Comparison of ENCODE assay signal across 22 cellular contexts in genomic region chr4:138727704-138728103, GRCh38.
"Had no signal": no experiment of that assay in that cellular context is flagged by ENCODE, and none has a peak within 500 bp of the region (broad histone marks: within the 10 kb centered on the region; RNA-seq: fewer than 3 reads in every experiment).

No MANE protein-coding gene starts in this region.

- H3K27ac Mint-ChIP-seq: activated CD4-positive, alpha-beta memory T cell treated with anti-CD3 and anti-CD28 coated beads for 36 hours; activated CD4-positive, alpha-beta T cell treated with anti-CD3 and anti-CD28 coated beads for 36 hours; activated naive CD4-positive, alpha-beta T cell treated with anti-CD3 and anti-CD28 coated beads, Interleukin-2, amount 50 U/mL, for 72 hours; activated T-helper 1 cell treated with anti-CD3 and anti-CD28 coated beads, Interleukin-12 subunit alpha, Interleukin-12 subunit beta, Interleukin-2, Interleukin-4 antibody, amounts not matched to agents 30 ng/mL and 10 ng/mL and 1 ng/mL, durations not matched to agents 14 hours and 24 hours and 36 hours; natural killer cell; T-helper 2 cell treated with Interferon-gamma antibody and Interleukin-4, amounts not matched to agents 5 μg/mL and 100 μg/mL, for 36 hours; WTC11 had no signal

- H3K36me3 Mint-ChIP-seq: activated CD4-positive, alpha-beta memory T cell treated with anti-CD3 and anti-CD28 coated beads for 36 hours; activated naive CD4-positive, alpha-beta T cell treated with anti-CD3 and anti-CD28 coated beads, Interleukin-2, amount 50 U/mL, for 72 hours; natural killer cell; WTC11 had no signal

- ATAC-seq: activated CD4-positive, alpha-beta T cell treated with anti-CD3 and anti-CD28 coated beads for 36 hours; activated naive CD4-positive, alpha-beta T cell treated with anti-CD3 and anti-CD28 coated beads, Interleukin-2, amount 50 U/mL, for 72 hours; natural killer cell; right cardiac atrium; stimulated activated naive CD8-positive, alpha-beta T cell treated with anti-CD3 and anti-CD28 coated beads, Interleukin-15, Interleukin-2, amounts not matched to agents 100 U/mL and 50 U/mL, for 24 hours; WTC11 had no signal

- H3K4me1 Mint-ChIP-seq: activated CD4-positive, alpha-beta T cell treated with anti-CD3 and anti-CD28 coated beads for 36 hours; natural killer cell had no signal

- H3K27me3 ChIP-seq: cardiac muscle cell, ovary, tibial nerve, uterus had no signal

- H3K27ac ChIP-seq: cardiac muscle cell, ovary, psoas muscle, skin epidermis, tibial nerve, uterus had no signal

- H3K4me3 Mint-ChIP-seq: activated CD4-positive, alpha-beta memory T cell treated with anti-CD3 and anti-CD28 coated beads for 36 hours; activated CD4-positive, alpha-beta T cell treated with anti-CD3 and anti-CD28 coated beads for 36 hours; activated T-helper 1 cell treated with anti-CD3 and anti-CD28 coated beads, Interleukin-12 subunit alpha, Interleukin-12 subunit beta, Interleukin-2, Interleukin-4 antibody, amounts not matched to agents 30 ng/mL and 10 ng/mL and 1 ng/mL, durations not matched to agents 14 hours and 24 hours and 36 hours; natural killer cell; T-helper 2 cell treated with Interferon-gamma antibody and Interleukin-4, amounts not matched to agents 5 μg/mL and 100 μg/mL, for 36 hours; WTC11 had no signal

- H3K9me3 ChIP-seq: ovary, psoas muscle, tibial nerve, uterus had no signal

- H3K36me3 ChIP-seq: cardiac muscle cell, ovary, tibial nerve, uterus had no signal

- DNase-seq: activated CD4-positive, alpha-beta memory T cell treated with anti-CD3 and anti-CD28 coated beads for 36 hours; activated CD4-positive, alpha-beta T cell treated with anti-CD3 and anti-CD28 coated beads for 36 hours; activated gamma-delta T cell treated with Interleukin-2 at 50 U/mL for 16 hours; activated T-cell treated with anti-CD3 and anti-CD28 coated beads for 4 hours; amniotic stem cell; cortex of kidney; erythroblast; mesendoderm; natural killer cell; ovary; psoas muscle; right cardiac atrium; stimulated activated naive CD8-positive, alpha-beta T cell treated with anti-CD3 and anti-CD28 coated beads, Interleukin-15, Interleukin-2, amounts not matched to agents 100 U/mL and 50 U/mL, for 24 hours; substantia nigra; uterus had no signal

- H3K4me3 ChIP-seq: cardiac muscle cell, ovary, psoas muscle, skin epidermis, tibial nerve, uterus had no signal

- H3K9me3 Mint-ChIP-seq: activated CD4-positive, alpha-beta memory T cell treated with anti-CD3 and anti-CD28 coated beads for 36 hours; activated naive CD4-positive, alpha-beta T cell treated with anti-CD3 and anti-CD28 coated beads, Interleukin-2, amount 50 U/mL, for 72 hours; activated T-helper 1 cell treated with anti-CD3 and anti-CD28 coated beads, Interleukin-12 subunit alpha, Interleukin-12 subunit beta, Interleukin-2, Interleukin-4 antibody, amounts not matched to agents 30 ng/mL and 10 ng/mL and 1 ng/mL, durations not matched to agents 14 hours and 24 hours and 36 hours; T-helper 2 cell treated with Interferon-gamma antibody and Interleukin-4, amounts not matched to agents 5 μg/mL and 100 μg/mL, for 36 hours; WTC11 had no signal

- H3K4me1 ChIP-seq: psoas muscle, tibial nerve, uterus had no signal
